In the genomic region with DNA sequence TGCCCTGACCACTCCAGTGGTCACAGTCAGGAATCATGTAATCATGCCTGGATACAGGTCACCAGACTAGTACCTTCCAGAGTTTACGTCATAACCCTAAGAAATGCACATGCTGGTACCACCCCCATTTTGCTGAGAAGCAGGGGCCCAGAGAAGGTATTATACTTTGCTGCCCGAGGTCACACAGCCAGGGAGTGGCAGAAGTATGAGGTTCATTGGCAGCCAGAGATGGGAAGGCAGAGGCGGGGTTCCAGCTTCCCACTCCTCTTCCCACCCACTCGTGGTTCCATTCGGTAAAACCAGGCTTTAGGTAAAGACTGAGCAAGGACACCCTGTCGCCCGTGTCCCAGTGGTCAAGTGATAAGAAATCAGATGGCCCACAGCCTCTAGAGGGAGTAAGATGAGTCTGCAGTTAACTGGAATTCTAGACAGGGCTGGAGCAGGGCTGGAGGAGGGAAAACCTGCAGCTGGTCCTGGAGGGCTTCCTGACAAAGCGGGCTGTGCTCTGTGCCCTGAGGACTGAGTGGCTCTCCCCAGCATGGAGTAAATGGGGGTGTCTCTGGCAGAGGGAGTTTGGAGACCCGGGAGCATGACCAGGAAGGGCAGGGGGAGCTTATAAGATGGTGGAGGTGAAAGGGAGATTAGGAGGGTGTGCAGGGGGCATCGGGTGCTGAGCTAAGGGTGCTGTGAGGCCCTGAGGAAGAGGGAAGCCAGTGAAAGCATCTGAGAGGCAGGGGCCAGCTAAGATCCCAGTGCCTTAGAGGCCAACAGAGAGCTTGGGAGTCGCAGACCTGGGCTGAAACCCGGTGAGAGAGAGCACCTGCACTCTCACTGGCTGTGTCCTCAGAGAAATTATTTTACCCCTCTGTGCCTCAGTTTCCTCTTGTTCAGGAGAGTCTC, we compare ENCODE assay signal across 9 cellular contexts. TPM values are rescaled to one million over a fixed set of nuclear protein-coding genes. Genes with fewer than 3 reads are reported as not detected.
DNase-seq lines count a peak whose midpoint lies in the region; ATAC-seq and TF ChIP-seq lines count a peak whose summit lies in the region.
"Had no signal": no experiment of that assay in that cellular context is flagged by ENCODE, and none has a peak within 500 bp of the region (broad histone marks: within the 10 kb centered on the region; RNA-seq: fewer than 3 reads in every experiment).

No MANE protein-coding gene starts in this region.

- H3K4me1 Mint-ChIP-seq in HFFc6 (ENCODE audit: low read depth) (no peaks in the 10 kb centered on the region), brain (peaks cover 90% of the 10 kb centered on the region)
- no peaks in the 10 kb centered on the region for H3K4me1 Mint-ChIP-seq in activated T-helper 17 cell treated with anti-CD3 and anti-CD28 coated beads, Interleukin-2, amount 50 U/mL, for 72 hours

- ATAC-seq in activated T-helper 17 cell treated with anti-CD3 and anti-CD28 coated beads, Interleukin-2, amount 50 U/mL, for 72 hours (replicated peaks): no peak
- no peak for ATAC-seq in HG02798 (IDR thresholded peaks at IDR 0.05; ENCODE audit: poor library complexity, unreplicated experiment)

- no peak overlapping the region for H3K4me3 Mint-ChIP-seq in HFFc6
- peak overlapping the region; percentile 61 to 76 (median 69) for H3K4me3 Mint-ChIP-seq in brain
- no peak overlapping the region for H3K4me3 Mint-ChIP-seq in activated T-helper 17 cell treated with anti-CD3 and anti-CD28 coated beads, Interleukin-2, amount 50 U/mL, for 72 hours
- H3K4me3 Mint-ChIP-seq: activated B cell treated with CpG ODN at 0.5 μM for 24 hours had no signal

- H3K36me3 Mint-ChIP-seq in HFFc6 (ENCODE audit: low read depth) (no peaks in the 10 kb centered on the region), brain (no peaks in the 10 kb centered on the region)
- H3K36me3 Mint-ChIP-seq in activated T-helper 17 cell treated with anti-CD3 and anti-CD28 coated beads, Interleukin-2, amount 50 U/mL, for 72 hours (ENCODE audit: low read depth): no peaks in the 10 kb centered on the region

- TF ChIP-seq CTCF in AG09309 (IDR thresholded peaks at IDR 0.05; ENCODE audit: control insufficient read depth, insufficient read depth, low read depth, low read length, missing control alignments) (peak; percentile 40), HFFc6 (IDR thresholded peaks at IDR 0.05) (peak; percentile 59), brain (conservative IDR thresholded peaks at IDR 0.05) (peak; percentile 26 to 46)

- H3K9me3 Mint-ChIP-seq in HFFc6 (no peaks in the 10 kb centered on the region), brain (peaks cover 0 to 5% (median 0%) of the 10 kb centered on the region in 5 experiments)
- H3K9me3 Mint-ChIP-seq in activated T-helper 17 cell treated with anti-CD3 and anti-CD28 coated beads, Interleukin-2, amount 50 U/mL, for 72 hours: no peaks in the 10 kb centered on the region
- H3K9me3 Mint-ChIP-seq: activated B cell treated with CpG ODN at 0.5 μM for 24 hours had no signal

- H3K27me3 Mint-ChIP-seq in HFFc6 (ENCODE audit: insufficient read depth): peaks cover 25% of the 10 kb centered on the region
- peaks cover 3% of the 10 kb centered on the region for H3K27me3 Mint-ChIP-seq in brain
- H3K27me3 Mint-ChIP-seq in activated T-helper 17 cell treated with anti-CD3 and anti-CD28 coated beads, Interleukin-2, amount 50 U/mL, for 72 hours: peaks cover 7% of the 10 kb centered on the region

- H3K4me3 ChIP-seq in AG09309 (ENCODE audit: control insufficient read depth, low read depth, low read length): no peak overlapping the region

- DNase-seq in AG09309 (ENCODE audit: low read depth) (no peak), HFFc6 (peak; percentile 19), kidney tubule cell (ENCODE audit: low spot score) (peak; percentile 27), AG08395 (ENCODE audit: low spot score) (no peak), ureter (ENCODE audit: low spot score) (no peak)
- DNase-seq: activated B cell treated with CpG ODN at 0.5 μM for 24 hours had no signal

- H3K27ac Mint-ChIP-seq in HFFc6 (no peak overlapping the region), brain (peak overlapping the region; percentile 2 to 95 (median 76))
- no peak overlapping the region for H3K27ac Mint-ChIP-seq in activated T-helper 17 cell treated with anti-CD3 and anti-CD28 coated beads, Interleukin-2, amount 50 U/mL, for 72 hours
- H3K27ac Mint-ChIP-seq: activated B cell treated with CpG ODN at 0.5 μM for 24 hours had no signal

RNA-seq across cellular contexts. Expression of a gene that starts 5.7 kb away (rescaled TPM):
- total RNA-seq in HFFc6 (2021; fragmentation: NEBNext Ultra II Directional; extraction: Animal tissue kit (Norgen Biotek cat#: 25700)): under 1 TPM; 0.46 to 0.65 (median 0.64) TPM
- 27.7 TPM for polyA plus RNA-seq in brain (ENCODE audit: insufficient read depth, low read depth, low replicate concordance)
- total RNA-seq in activated T-helper 17 cell treated with anti-CD3 and anti-CD28 coated beads, Interleukin-2, amount 50 U/mL, for 72 hours: under 1 TPM; 0.11 to 0.63 TPM
- total RNA-seq in ureter: 0.73 TPM

Comparison
In these comparisons a context has a peak if more than half of its experiments do, and no peak if none do; other contexts are left out.
1. DNase-seq: peak in HFFc6 (single experiment) and kidney tubule cell (single experiment); none in AG09309 (single experiment), AG08395 (single experiment) and ureter (single experiment).
2. H3K27ac Mint-ChIP-seq: peak in brain (5 of 5); none in HFFc6 (single experiment) and activated T-helper 17 cell treated with anti-CD3 and anti-CD28 coated beads, Interleukin-2, amount 50 U/mL, for 72 hours (single experiment).
3. H3K4me3 Mint-ChIP-seq: peak in brain (5 of 5); none in HFFc6 (single experiment) and activated T-helper 17 cell treated with anti-CD3 and anti-CD28 coated beads, Interleukin-2, amount 50 U/mL, for 72 hours (single experiment).
4. Peak in every context shown above with its lines, with median percentiles within 50 percentile points of each other: CTCF ChIP-seq.